ENCODE assay signal across 3 cellular contexts in genomic region chr9:78585909-78586308, GRCh38.
TF ChIP-seq lines count a peak whose summit lies in the region.

No MANE protein-coding gene starts in this region.

TF ChIP-seq in HepG2, 621 proteins besides CTCF, POLR2A, EP300 and RAD21:
- peak; percentile 56; the same call in 1 of the 2 replicates for TF ChIP-seq ATF7 (IDR thresholded peaks at IDR 0.05)
- no peak for TF ChIP-seq ATF7 (CRISPR knock-in tag; IDR thresholded peaks at IDR 0.05)
- peak; percentile 63 for TF ChIP-seq CEBPB (IDR thresholded peaks at IDR 0.05; ENCODE audit: borderline replicate concordance, low read depth, low read length)
- no peak for TF ChIP-seq ARNTL (CRISPR knock-in tag; IDR thresholded peaks at IDR 0.05)
- TF ChIP-seq NFE2 (CRISPR knock-in tag; IDR thresholded peaks at IDR 0.05), result no peak
- no peak for TF ChIP-seq ZNF710 (CRISPR knock-in tag; IDR thresholded peaks at IDR 0.05; ENCODE audit: borderline replicate concordance)
- no peak for TF ChIP-seq TAF15 (IDR thresholded peaks at IDR 0.05; ENCODE audit: low read depth, low read length, poor library complexity, severe bottlenecking)
- peak; percentile 20; the same call in 1 of the 2 replicates for TF ChIP-seq NFE2L2 (IDR thresholded peaks at IDR 0.05; ENCODE audit: low read length)
- TF ChIP-seq ZMYM3 (CRISPR knock-in tag; IDR thresholded peaks at IDR 0.05), result no peak
- no peak for TF ChIP-seq YEATS4 (CRISPR knock-in tag; IDR thresholded peaks at IDR 0.05; ENCODE audit: borderline replicate concordance)

TF ChIP-seq in IMR-90, 13 proteins besides CTCF, POLR2A, EP300 and RAD21:
- peak; percentile 67 for TF ChIP-seq CEBPB (IDR thresholded peaks at IDR 0.05; ENCODE audit: low read depth, low read length)
- no peak for TF ChIP-seq MAFK (IDR thresholded peaks at IDR 0.05; ENCODE audit: low read depth, low read length)
TF ChIP-seq in IMR-90: peak in this region for 1.

TF ChIP-seq in K562, 482 proteins besides CTCF, POLR2A, EP300 and RAD21:
- TF ChIP-seq ZNF3 (CRISPR knock-in tag; IDR thresholded peaks at IDR 0.05), result no peak
- TF ChIP-seq CEBPB (tag; IDR thresholded peaks at IDR 0.05), result 0 out of 2 replicates have a peak, but pooled peaks have one; percentile 16
- TF ChIP-seq ATF3 (IDR thresholded peaks at IDR 0.05), result peak; percentile 24; the same call in 1 of the 2 replicates
- TF ChIP-seq ATF3 (CRISPR knock-in tag; conservative IDR thresholded peaks at IDR 0.05), result no peak
- no peak for TF ChIP-seq CEBPG (CRISPR knock-in tag; IDR thresholded peaks at IDR 0.05)
- TF ChIP-seq CEBPG (tag; conservative IDR thresholded peaks at IDR 0.05 in 1 of 2, IDR thresholded peaks at IDR 0.05 in 1 of 2), result peak; percentile 28 to 71; a peak in 3 of 4 replicates
- TF ChIP-seq ESRRA (IDR thresholded peaks at IDR 0.05; ENCODE audit: borderline replicate concordance, low read depth), result no peak
- no peak for TF ChIP-seq TSHZ1 (CRISPR knock-in tag; IDR thresholded peaks at IDR 0.05)
